In the genomic region with DNA sequence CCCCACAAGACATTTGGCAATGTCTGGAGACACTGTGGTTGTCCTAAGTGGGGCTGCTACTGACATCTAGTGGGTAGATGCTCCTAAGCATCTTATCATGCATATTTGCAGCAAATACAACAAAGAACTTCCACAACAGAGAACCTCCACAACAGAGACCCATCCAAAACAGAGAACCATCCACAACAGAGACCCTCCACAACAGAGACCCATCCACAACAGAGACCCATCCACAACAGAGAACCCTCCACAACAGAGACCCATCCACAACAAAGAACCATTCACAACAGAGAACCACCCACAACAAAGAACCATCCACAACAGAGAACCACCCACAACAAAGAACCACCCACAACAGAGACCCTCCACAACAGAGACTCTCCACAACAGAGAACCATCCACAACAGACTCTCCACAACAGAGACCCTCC, we compare ENCODE assay signal across 8 cellular contexts. TPM values are rescaled to one million over a fixed set of nuclear protein-coding genes. Genes with fewer than 3 reads are reported as not detected.
DNase-seq lines count a peak whose midpoint lies in the region; ATAC-seq, FAIRE-seq and TF ChIP-seq lines count a peak whose summit lies in the region.

No MANE protein-coding gene starts in this region.

- H3K36me3 ChIP-seq in heart left ventricle (peaks cover 0 to 89% (median 82%) of the 10 kb centered on the region in 9 donors), keratinocyte (ENCODE audit: control insufficient read depth in 2 of 2, extremely low read depth in 1 of 2, insufficient read depth in 2 of 2, low read length in 2 of 2) (peaks cover 11 to 12% of the 10 kb centered on the region in 2 experiments), kidney (ENCODE audit: control insufficient read depth in 1 of 2, insufficient read depth in 2 of 2, low read length in 2 of 2) (peaks cover 20 to 30% of the 10 kb centered on the region in 2 donors)

- H3K79me2 ChIP-seq in keratinocyte (ENCODE audit: control insufficient read depth, insufficient read depth, low read length): no peaks in the 10 kb centered on the region

- H3K4me1 ChIP-seq in heart left ventricle: no peaks in the 10 kb centered on the region
- peaks cover 3% of the 10 kb centered on the region for H3K4me1 ChIP-seq in keratinocyte (ENCODE audit: control insufficient read depth, extremely low read depth, insufficient read depth, low read length)
- H3K4me1 ChIP-seq in kidney (ENCODE audit: control insufficient read depth in 1 of 2, insufficient read depth in 1 of 2, low read depth in 1 of 2, low read length in 2 of 2): no peaks in the 10 kb centered on the region

- TF ChIP-seq POLR2A in heart left ventricle (IDR thresholded peaks at IDR 0.05): no peak

- H2AFZ ChIP-seq in keratinocyte (ENCODE audit: control insufficient read depth, low read length): no peak overlapping the region

- H3K4me3 ChIP-seq in heart left ventricle: no peak overlapping the region
- H3K4me3 ChIP-seq in keratinocyte (ENCODE audit: control insufficient read depth in 2 of 3, extremely low read depth in 1 of 3, insufficient read depth in 2 of 3, low read depth in 1 of 3, low read length in 3 of 3): no peak overlapping the region
- no peak overlapping the region for H3K4me3 ChIP-seq in kidney (ENCODE audit: low read length in 2 of 2)

- no peaks in the 10 kb centered on the region for H3K9me1 ChIP-seq in keratinocyte (ENCODE audit: control insufficient read depth, extremely low read depth, insufficient read depth, low read length)

- H3K27ac ChIP-seq in heart left ventricle (no peak overlapping the region), keratinocyte (ENCODE audit: control insufficient read depth, insufficient read depth, low read length) (no peak overlapping the region), kidney (ENCODE audit: low read depth in 2 of 2, low read length in 2 of 2) (no peak overlapping the region)

- intact Hi-C loops in heart left ventricle (cut with DNase I): loop anchor here in 2 of 10 donors (1.0 kb wide), 2 partner anchors 120 to 122 kb away; no protein-coding TSS in a partner anchor
- intact Hi-C loops in cardiac septum (cut with DNase I): no loop called here
- intact Hi-C loops in kidney (cut with DNase I): no loop called here

- dilution Hi-C loops in keratinocyte (cut with MboI; ENCODE audit: extremely low pct_ligation_motif_present, low sequenced_read_pairs): no loop called here

- no peaks in the 10 kb centered on the region for H4K20me1 ChIP-seq in keratinocyte (ENCODE audit: control insufficient read depth, extremely low read depth, insufficient read depth, low read length)

- H3K9me3 ChIP-seq in heart left ventricle (no peaks in the 10 kb centered on the region), keratinocyte (ENCODE audit: control insufficient read depth, low read depth, low read length) (no peaks in the 10 kb centered on the region), kidney (ENCODE audit: control insufficient read depth in 1 of 2, low read length in 2 of 2) (no peaks in the 10 kb centered on the region)

- peak; percentile 23 for FAIRE-seq in keratinocyte (lab: Jason Lieb, UNC)
- FAIRE-seq in kidney (lab: Jason Lieb, UNC): no peak

- DNase-seq in heart left ventricle (no peak), cardiac septum (ENCODE audit: low spot score) (no peak), NCI-H69 (lab: John Stamatoyannopoulos, UW) (peak; percentile 50), amniotic epithelial cell (ENCODE audit: low read depth) (peak; percentile 59), keratinocyte (ENCODE audit: low read depth, low spot score) (no peak), kidney (no peak), NCI-H2081 (lab: John Stamatoyannopoulos, UW) (no peak), HuH-7.5 (ENCODE audit: low spot score) (no peak)

- H3K4me2 ChIP-seq in keratinocyte (ENCODE audit: control insufficient read depth, extremely low read depth, insufficient read depth, low read depth, low read length): no peak overlapping the region

- TF ChIP-seq CTCF in heart left ventricle (IDR thresholded peaks at IDR 0.05) (peak in 9 of 12 donors; percentile 5 to 49 (median 43)), keratinocyte (optimal IDR thresholded peaks at IDR 0.05 in 1 of 3, IDR thresholded peaks at IDR 0.05 in 1 of 3, conservative IDR thresholded peaks at IDR 0.05 in 1 of 3; ENCODE audit: extremely low read depth in 1 of 3, insufficient read depth in 2 of 3, low read length in 3 of 3) (peak; percentile 56 to 70 (median 62)), kidney (IDR thresholded peaks at IDR 0.05; ENCODE audit: borderline replicate concordance, extremely low read depth, insufficient read depth) (no peak)

- ATAC-seq in heart left ventricle: peak in 2 of 4 donors; percentile 36 to 60

- H3K9ac ChIP-seq in keratinocyte (ENCODE audit: control insufficient read depth, extremely low read depth, insufficient read depth, low read length) (no peak overlapping the region), kidney (ENCODE audit: low read length in 2 of 2) (no peak overlapping the region)

- H3K27me3 ChIP-seq in heart left ventricle (no peaks in the 10 kb centered on the region), keratinocyte (ENCODE audit: control insufficient read depth, extremely low read depth, insufficient read depth, low read length) (no peaks in the 10 kb centered on the region)

RNA-seq across cellular contexts. Expression of a gene that starts 32.8 kb away (rescaled TPM):
- total RNA-seq in heart left ventricle (10 to 100 TPM; 27.0 to 56.7 (median 38.3) TPM), cardiac septum (53.8 TPM), kidney (31.7 TPM)
- polyA plus RNA-seq in heart left ventricle (100 to 1,000 TPM in 1 of 2 donors, 10 to 100 TPM in 1; 39.7 to 102 TPM), keratinocyte (79.5 to 107 TPM (median 102 TPM) in 3 replicates), kidney (ENCODE audit: insufficient read depth, low read depth, low replicate concordance) (52.7 TPM)
- 193 TPM for polyA plus RNA-seq in keratinocyte (2011; ENCODE audit: low read depth)
- polyA plus RNA-seq in keratinocyte (2011; cell fraction: cytosol; rRNA removed): 97.3 and 103 TPM in 2 replicates
- 58.9 and 80.7 TPM in 2 replicates for polyA plus RNA-seq in keratinocyte (2011; cell fraction: nucleus; rRNA removed)
- 88.5 and 126 TPM in 2 replicates for polyA plus RNA-seq in keratinocyte (2012; ENCODE audit: low replicate concordance)
- 13.2 to 34.9 TPM (median 23.4 TPM) in 3 replicates for polyA minus RNA-seq in keratinocyte
- polyA minus RNA-seq in keratinocyte (2011; cell fraction: cytosol; rRNA and poly(A)+ RNA removed): 41.1 TPM
- 11.7 and 14.9 TPM in 2 replicates for polyA minus RNA-seq in keratinocyte (2011; cell fraction: nucleus; rRNA and poly(A)+ RNA removed)

RNA-seq across cellular contexts. Expression of a gene that starts 33.0 kb away (rescaled TPM):
- total RNA-seq in heart left ventricle (1,000 to 10,000 TPM in 3 of 9 donors, 100 to 1,000 TPM in 6; 600 to 1,072 (median 736) TPM), cardiac septum (610 TPM), kidney (910 TPM)
- polyA plus RNA-seq in heart left ventricle (1,000 to 10,000 TPM; 2,555 to 3,054 TPM), keratinocyte (2,334 to 5,073 TPM (median 3,325 TPM) in 3 replicates), kidney (ENCODE audit: insufficient read depth, low read depth, low replicate concordance) (2,355 TPM)
- polyA plus RNA-seq in keratinocyte (2011; ENCODE audit: low read depth): 2,668 TPM
- 894 and 1,713 TPM in 2 replicates for polyA plus RNA-seq in keratinocyte (2011; cell fraction: cytosol; rRNA removed)
- polyA plus RNA-seq in keratinocyte (2011; cell fraction: nucleus; rRNA removed): 508 and 737 TPM in 2 replicates
- 3,012 and 3,893 TPM in 2 replicates for polyA plus RNA-seq in keratinocyte (2012; ENCODE audit: low replicate concordance)
- polyA minus RNA-seq in keratinocyte: 341 to 1,372 TPM (median 505 TPM) in 3 replicates
- 894 TPM for polyA minus RNA-seq in keratinocyte (2011; cell fraction: cytosol; rRNA and poly(A)+ RNA removed)
- 127 TPM in 2 replicates for polyA minus RNA-seq in keratinocyte (2011; cell fraction: nucleus; rRNA and poly(A)+ RNA removed)

RNA-seq across cellular contexts. Expression of a gene that starts 41.5 kb away (rescaled TPM):
- not detected for total RNA-seq in heart left ventricle
- under 1 TPM; 0.07 to 0.15 TPM for polyA plus RNA-seq in heart left ventricle
- not detected for total RNA-seq in cardiac septum
- not detected in 3 replicates for polyA plus RNA-seq in keratinocyte
- polyA plus RNA-seq in keratinocyte (2011; ENCODE audit: low read depth): not detected
- not detected in 2 replicates for polyA plus RNA-seq in keratinocyte (2011; cell fraction: cytosol; rRNA removed)
- polyA plus RNA-seq in keratinocyte (2011; cell fraction: nucleus; rRNA removed): not detected in 2 replicates
- not detected in 2 replicates for polyA plus RNA-seq in keratinocyte (2012; ENCODE audit: low replicate concordance)
- polyA minus RNA-seq in keratinocyte: not detected in 3 replicates
- not detected for polyA minus RNA-seq in keratinocyte (2011; cell fraction: cytosol; rRNA and poly(A)+ RNA removed)
- not detected in 2 replicates for polyA minus RNA-seq in keratinocyte (2011; cell fraction: nucleus; rRNA and poly(A)+ RNA removed)
- total RNA-seq in kidney: 0.31 TPM
- not detected for polyA plus RNA-seq in kidney (ENCODE audit: insufficient read depth, low read depth, low replicate concordance)

RNA-seq across cellular contexts. Expression of a gene that starts 46.1 kb away (rescaled TPM):
- total RNA-seq in heart left ventricle (10 to 100 TPM; 13.9 to 22.9 (median 19.4) TPM), cardiac septum (22.1 TPM), kidney (21.0 TPM)
- polyA plus RNA-seq in heart left ventricle (10 to 100 TPM in 1 of 2 donors, 1 to 10 TPM in 1; 5.8 to 11.1 TPM), keratinocyte (7.4 to 8.5 TPM (median 7.6 TPM) in 3 replicates), kidney (ENCODE audit: insufficient read depth, low read depth, low replicate concordance) (6.2 TPM)
- polyA plus RNA-seq in keratinocyte (2011; ENCODE audit: low read depth): 34.6 TPM
- 6.5 and 6.9 TPM in 2 replicates for polyA plus RNA-seq in keratinocyte (2011; cell fraction: cytosol; rRNA removed)
- polyA plus RNA-seq in keratinocyte (2011; cell fraction: nucleus; rRNA removed): 17.4 and 18.7 TPM in 2 replicates
- polyA plus RNA-seq in keratinocyte (2012; ENCODE audit: low replicate concordance): 5.1 and 6.3 TPM in 2 replicates
- 8.6 to 12.5 TPM (median 11.3 TPM) in 3 replicates for polyA minus RNA-seq in keratinocyte
- 7.9 TPM for polyA minus RNA-seq in keratinocyte (2011; cell fraction: cytosol; rRNA and poly(A)+ RNA removed)
- polyA minus RNA-seq in keratinocyte (2011; cell fraction: nucleus; rRNA and poly(A)+ RNA removed): 6.2 and 8.5 TPM in 2 replicates

Comparison
In these comparisons a context has a peak if more than half of its experiments do, and no peak if none do; other contexts are left out.
1. DNase-seq: peak in NCI-H69 (single experiment) and amniotic epithelial cell (single experiment); none in heart left ventricle (0 of 5), cardiac septum (single experiment), keratinocyte (single experiment), kidney (single experiment), NCI-H2081 (0 of 2) and HuH-7.5 (single experiment).